In the genomic region with DNA sequence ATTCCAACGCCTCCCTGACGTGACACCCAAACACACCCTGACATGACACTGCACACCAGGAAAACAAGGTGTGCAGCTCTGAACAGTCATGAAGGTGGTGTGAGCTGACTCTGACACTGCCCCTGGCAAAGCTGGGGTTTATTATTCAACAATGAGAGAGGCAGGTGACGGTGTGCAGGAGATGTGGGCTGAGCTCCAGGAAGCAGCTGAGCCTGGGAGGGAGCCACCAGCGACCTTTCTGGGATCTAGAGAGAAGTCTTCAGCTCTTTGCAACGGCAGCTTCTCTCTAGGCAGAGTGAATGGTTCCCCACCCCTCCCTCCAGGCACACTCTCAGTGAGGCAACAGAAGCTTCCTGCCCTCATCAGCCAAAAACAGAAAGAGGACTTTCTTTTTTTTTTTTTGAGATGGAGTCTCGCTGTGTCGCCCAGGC, we compare ENCODE assay signal across 13 cellular contexts.
DNase-seq lines count a peak whose midpoint lies in the region; ATAC-seq and TF ChIP-seq lines count a peak whose summit lies in the region.
"Had no signal": no experiment of that assay in that cellular context is flagged by ENCODE, and none has a peak within 500 bp of the region (broad histone marks: within the 10 kb centered on the region; RNA-seq: fewer than 3 reads in every experiment).

No MANE protein-coding gene starts in this region.

- no peaks in the 10 kb centered on the region for H3K27me3 ChIP-seq in neural progenitor cell
- H3K27me3 ChIP-seq: heart right ventricle had no signal

- no peaks in the 10 kb centered on the region for H3K9me3 Mint-ChIP-seq in MCF 10A (ENCODE audit: unreplicated experiment)
- H3K9me3 Mint-ChIP-seq in neural progenitor cell: no peaks in the 10 kb centered on the region

- H3K4me3 ChIP-seq in NB4 (ENCODE audit: low read depth, low read length) (no peak overlapping the region), neural progenitor cell (no peak overlapping the region)
- H3K4me3 ChIP-seq: heart right ventricle had no signal

- no peak overlapping the region for H2AFZ ChIP-seq in neural progenitor cell (replicated peaks)

- H3K4me3 Mint-ChIP-seq in MCF 10A (ENCODE audit: unreplicated experiment): peak overlapping the region; percentile 1
- no peak overlapping the region for H3K4me3 Mint-ChIP-seq in neural progenitor cell

- POLR2A ChIA-PET in MCF 10A (lab: Yijun Ruan, JAX): interaction anchor here (0.5 to 2.2 kb wide), 9 partner anchors 8 to 71 kb away, joined by 3 to 8 read pairs (median 5); no protein-coding TSS in a partner anchor

- ATAC-seq in HG02642 (IDR thresholded peaks at IDR 0.05; ENCODE audit: poor library complexity, unreplicated experiment): no peak

- no peak overlapping the region for H3K27ac ChIP-seq in neural progenitor cell
- H3K27ac ChIP-seq: heart right ventricle had no signal

- intact Hi-C loops in MCF 10A (cut with micrococcal nuclease): loop anchor here (10.0 kb wide), 1 partner anchor 65 kb away; a partner anchor contains a TSS

- no TSS peak for BruUV-seq in MCF 10A (replicated peaks; lab: Mats Ljungman, UMichigan)

- H3K27me3 Mint-ChIP-seq in MCF 10A (ENCODE audit: insufficient read depth, unreplicated experiment) (no peaks in the 10 kb centered on the region), neural progenitor cell (ENCODE audit: insufficient read depth, low read depth) (peaks cover 4% of the 10 kb centered on the region)

- H3K4me2 ChIP-seq in neural progenitor cell: no peak overlapping the region

- H3F3A ChIP-seq in neural progenitor cell (ENCODE audit: low read depth): no peaks in the 10 kb centered on the region

- H3K4me1 ChIP-seq in neural progenitor cell: peaks cover 10% of the 10 kb centered on the region

- TF ChIP-seq CTCF in NB4 (IDR thresholded peaks at IDR 0.05; ENCODE audit: low read depth, low read length): no peak
- TF ChIP-seq CTCF in MCF 10A (IDR thresholded peaks at IDR 0.05; ENCODE audit: unreplicated experiment): no peak
- TF ChIP-seq CTCF in neural progenitor cell (IDR thresholded peaks at IDR 0.05): no peak

- peaks cover 18% of the 10 kb centered on the region for H3K4me1 Mint-ChIP-seq in MCF 10A (ENCODE audit: insufficient read depth, unreplicated experiment)
- H3K4me1 Mint-ChIP-seq in neural progenitor cell: peaks cover 4% of the 10 kb centered on the region

- H4K20me1 ChIP-seq in neural progenitor cell (ENCODE audit: low read depth): no peaks in the 10 kb centered on the region

- TF ChIP-seq POLR2A in NB4 (IDR thresholded peaks at IDR 0.05; ENCODE audit: extremely low read depth, insufficient read length): no peak

- DNase-seq in NCI-H1092 treated with DMSO at 0.1 percent for 48 hours (lab: John Stamatoyannopoulos, UW) (peak; percentile 44), NCI-H1092 (lab: John Stamatoyannopoulos, UW) (no peak), NB4 (ENCODE audit: low read depth) (peak; percentile 24), MCF 10A (ENCODE audit: unreplicated experiment) (peak; percentile 58), neural progenitor cell (ENCODE audit: low spot score) (no peak), COLO829 (ENCODE audit: low spot score) (no peak), T-helper 2 cell (no peak)
- DNase-seq: activated CD8-positive, alpha-beta memory T cell treated with anti-CD3 and anti-CD28 coated beads, Interleukin-2, amount 50 U/mL, for 4 hours; heart right ventricle; NCI-H1048; retina; T1000 had no signal

- no peaks in the 10 kb centered on the region for H3K79me2 ChIP-seq in neural progenitor cell (ENCODE audit: low read depth)

- no peak overlapping the region for H3K9ac ChIP-seq in neural progenitor cell

- H3K27ac Mint-ChIP-seq in MCF 10A (ENCODE audit: low read depth, unreplicated experiment) (peak overlapping the region; percentile 10), neural progenitor cell (peak overlapping the region; percentile 42)

- no peaks in the 10 kb centered on the region for H3K36me3 Mint-ChIP-seq in MCF 10A (ENCODE audit: insufficient read depth, unreplicated experiment)
- no peaks in the 10 kb centered on the region for H3K36me3 Mint-ChIP-seq in neural progenitor cell

- CTCF ChIA-PET in MCF 10A (lab: Yijun Ruan, JAX): interaction anchor here (0.6 to 1.2 kb wide), 13 partner anchors 8 to 438 kb away, joined by 3 to 5 read pairs (median 3); no protein-coding TSS in a partner anchor

- no peaks in the 10 kb centered on the region for H3K36me3 ChIP-seq in neural progenitor cell

- no peaks in the 10 kb centered on the region for H3K9me3 ChIP-seq in neural progenitor cell (ENCODE audit: low read depth)
- H3K9me3 ChIP-seq: heart right ventricle had no signal

Comparison
In these comparisons a context has a peak if more than half of its experiments do, and no peak if none do; other contexts are left out.
1. DNase-seq: peak in NCI-H1092 treated with DMSO at 0.1 percent for 48 hours (single experiment), NB4 (single experiment) and MCF 10A (single experiment); none in NCI-H1092 (single experiment), neural progenitor cell (single experiment), COLO829 (single experiment) and T-helper 2 cell (0 of 5).